20 cellular contexts compared by ENCODE assay signal in the genomic region with DNA sequence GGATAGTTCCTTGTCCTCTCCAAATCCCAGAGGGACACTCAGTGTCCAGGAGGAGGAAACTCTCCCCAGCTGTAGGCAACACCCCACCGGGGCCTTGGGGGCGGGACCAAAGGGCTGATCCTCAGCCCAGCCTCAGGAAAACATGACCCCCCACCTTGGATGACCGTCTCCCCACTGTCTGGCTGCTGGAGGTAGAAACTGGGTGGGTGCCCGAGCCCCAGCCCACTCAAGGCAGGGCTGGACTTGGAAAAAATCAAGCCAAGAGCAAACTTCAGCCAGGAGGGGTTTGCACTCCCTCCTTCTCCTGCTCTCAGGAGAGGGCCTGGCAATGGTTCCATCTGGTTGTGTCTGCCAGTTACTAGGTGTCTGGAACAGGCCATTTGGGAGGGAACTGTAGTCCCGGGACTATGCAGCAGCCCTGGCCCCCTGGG. TPM values are rescaled to one million over a fixed set of nuclear protein-coding genes. Genes with fewer than 3 reads are reported as not detected.
DNase-seq lines count a peak whose midpoint lies in the region; ATAC-seq and TF ChIP-seq lines count a peak whose summit lies in the region.
"Had no signal": no experiment of that assay in that cellular context is flagged by ENCODE, and none has a peak within 500 bp of the region (broad histone marks: within the 10 kb centered on the region; RNA-seq: fewer than 3 reads in every experiment).

No MANE protein-coding gene starts in this region.

- H3K9me3 ChIP-seq in left lung (no peaks in the 10 kb centered on the region), sigmoid colon (no peaks in the 10 kb centered on the region), aorta (ENCODE audit: control insufficient read depth, low read length) (no peaks in the 10 kb centered on the region)
- H3K9me3 ChIP-seq: A549, adrenal gland, neutrophil had no signal

- intact Hi-C loops in Right ventricle myocardium inferior (cut with DNase I) (no loop called here), cardiac septum (cut with DNase I) (no loop called here), left lung (cut with DNase I) (no loop called here), sigmoid colon (cut with DNase I) (no loop called here), aorta (cut with DNase I) (no loop called here)

- H3K27me3 ChIP-seq in left lung (peaks cover 6 to 32% of the 10 kb centered on the region in 2 donors), sigmoid colon (peaks cover 0 to 4% (median 0%) of the 10 kb centered on the region in 3 donors), aorta (ENCODE audit: control insufficient read depth in 1 of 2, insufficient read depth in 2 of 2, low read length in 1 of 2) (no peaks in the 10 kb centered on the region)

- peaks cover 4% of the 10 kb centered on the region for H3K4me1 Mint-ChIP-seq in progenitor cell of endocrine pancreas (ENCODE audit: low read depth)

- H3K4me1 ChIP-seq in left lung (peaks cover 11 to 23% of the 10 kb centered on the region in 2 donors), sigmoid colon (peaks cover 0 to 63% (median 52%) of the 10 kb centered on the region in 4 donors), aorta (ENCODE audit: control insufficient read depth in 1 of 2, insufficient read depth in 2 of 2, low read length in 2 of 2) (no peaks in the 10 kb centered on the region)

- WGBS in sigmoid colon, 2 donors, result 69 to 71% methylated on average over 5 of the region's 5 CpGs
- WGBS in aorta, 2 donors, result 3 to 5% methylated on average over 5 of the region's 5 CpGs

- H3K36me3 ChIP-seq in left lung (no peaks in the 10 kb centered on the region), sigmoid colon (no peaks in the 10 kb centered on the region), aorta (ENCODE audit: control insufficient read depth in 1 of 2, insufficient read depth in 2 of 2, low read length in 1 of 2) (no peaks in the 10 kb centered on the region)
- H3K36me3 ChIP-seq: adrenal gland, neutrophil had no signal

- no peak overlapping the region for H3K4me3 Mint-ChIP-seq in progenitor cell of endocrine pancreas (ENCODE audit: low read depth)
- H3K4me3 Mint-ChIP-seq: activated CD4-positive, alpha-beta memory T cell treated with anti-CD3 and anti-CD28 coated beads, Interleukin-2, amount 10 ng/mL, durations not matched to agents 7 days and 5 days; CD8-positive, alpha-beta T cell; stimulated activated naive CD8-positive, alpha-beta T cell treated with anti-CD3 and anti-CD28 coated beads, Interleukin-15, amount 100 ng/mL, for 72 hours had no signal

- H3K9me3 Mint-ChIP-seq in progenitor cell of endocrine pancreas (ENCODE audit: low read depth), result peaks cover 4% of the 10 kb centered on the region
- H3K9me3 Mint-ChIP-seq: activated CD4-positive, alpha-beta memory T cell treated with anti-CD3 and anti-CD28 coated beads, Interleukin-2, amount 10 ng/mL, durations not matched to agents 7 days and 5 days; CD8-positive, alpha-beta T cell; stimulated activated naive CD8-positive, alpha-beta T cell treated with anti-CD3 and anti-CD28 coated beads, Interleukin-15, amount 100 ng/mL, for 72 hours had no signal

- H3K27ac ChIP-seq in left lung (peak overlapping the region in 1 of 2 donors; percentile 26), sigmoid colon (peak overlapping the region; percentile 83 to 96 (median 94)), aorta (ENCODE audit: low read depth in 1 of 2, low read length in 2 of 2) (peak overlapping the region; percentile 63 to 100)
- H3K27ac ChIP-seq: A549, neutrophil had no signal

- no peak overlapping the region for H3K27ac Mint-ChIP-seq in progenitor cell of endocrine pancreas
- H3K27ac Mint-ChIP-seq: activated CD4-positive, alpha-beta memory T cell treated with anti-CD3 and anti-CD28 coated beads, Interleukin-2, amount 10 ng/mL, durations not matched to agents 7 days and 5 days; CD8-positive, alpha-beta T cell; stimulated activated naive CD8-positive, alpha-beta T cell treated with anti-CD3 and anti-CD28 coated beads, Interleukin-15, amount 100 ng/mL, for 72 hours had no signal

- no peak overlapping the region for H3K4me3 ChIP-seq in left lung
- H3K4me3 ChIP-seq in sigmoid colon, result no peak overlapping the region
- H3K4me3 ChIP-seq in aorta (ENCODE audit: low read length in 2 of 2), result no peak overlapping the region
- H3K4me3 ChIP-seq: A549, adrenal gland had no signal

- no peak for TF ChIP-seq POLR2A in sigmoid colon (IDR thresholded peaks at IDR 0.05)

- peaks cover 35% of the 10 kb centered on the region for H3K27me3 Mint-ChIP-seq in progenitor cell of endocrine pancreas

- no peak for TF ChIP-seq CTCF in left lung (IDR thresholded peaks at IDR 0.05)
- TF ChIP-seq CTCF in sigmoid colon (IDR thresholded peaks at IDR 0.05), result no peak
- no peak for TF ChIP-seq CTCF in progenitor cell of endocrine pancreas (IDR thresholded peaks at IDR 0.05; ENCODE audit: unreplicated experiment)

- no peak for TF ChIP-seq EP300 in sigmoid colon (IDR thresholded peaks at IDR 0.05)

- ATAC-seq in Right ventricle myocardium inferior (peak; percentile 74), left lung (peak; percentile 11), aorta (ENCODE audit: low FRiP score) (peak; percentile 41), HG02763 (IDR thresholded peaks at IDR 0.05; ENCODE audit: unreplicated experiment) (no peak), GM21723 (IDR thresholded peaks at IDR 0.05; ENCODE audit: unreplicated experiment) (no peak)
- ATAC-seq: CD8-positive, alpha-beta T cell; stimulated activated naive CD8-positive, alpha-beta T cell treated with anti-CD3 and anti-CD28 coated beads, Interleukin-15, amount 100 ng/mL, for 72 hours had no signal

- no peaks in the 10 kb centered on the region for H3K36me3 Mint-ChIP-seq in progenitor cell of endocrine pancreas (ENCODE audit: insufficient read depth)
- H3K36me3 Mint-ChIP-seq: CD8-positive, alpha-beta T cell had no signal

- peak; percentile 65 for DNase-seq in Right ventricle myocardium inferior (ENCODE audit: missing footprints)
- no peak for DNase-seq in cardiac septum (ENCODE audit: low spot score)
- DNase-seq in left lung, result no peak
- DNase-seq in sigmoid colon, result peak; percentile 93
- DNase-seq in aorta, result peak; percentile 79 to 85
- no peak for DNase-seq in progenitor cell of endocrine pancreas (ENCODE audit: low spot score, unreplicated experiment)
- DNase-seq: activated CD4-positive, alpha-beta memory T cell treated with anti-CD3 and anti-CD28 coated beads, Interleukin-2, amount 10 ng/mL, durations not matched to agents 7 days and 5 days; CD8-positive, alpha-beta T cell; erythroblast; KG1; NCI-H345; stimulated activated CD4-positive, alpha-beta T cell treated with anti-CD3 and anti-CD28 coated beads, Interleukin-12 subunit alpha, Interleukin-12 subunit beta, amount 100 ng/mL, for 4 hours; stimulated activated naive CD8-positive, alpha-beta T cell treated with anti-CD3 and anti-CD28 coated beads, Interleukin-15, amount 100 ng/mL, for 72 hours had no signal

RNA-seq across cellular contexts. Expression of gene RASL12, which starts 3.6 kb away (rescaled TPM):
- 23.3 TPM for total RNA-seq in Right ventricle myocardium inferior
- 11.5 TPM for total RNA-seq in cardiac septum
- 10 to 100 TPM; 23.8 to 24.3 TPM for total RNA-seq in left lung
- 100 to 1,000 TPM in 1 of 4 donors, 10 to 100 TPM in 3; 29.1 to 102 (median 67.1) TPM for total RNA-seq in sigmoid colon
- 10 to 100 TPM in 1 of 3 donors, 1 to 10 TPM in 2; 1.8 to 10.2 (median 9.3) TPM for polyA plus RNA-seq in sigmoid colon
- total RNA-seq in aorta, result 100 to 1,000 TPM in 1 of 2 donors, 10 to 100 TPM in 1; 86.9 to 171 TPM
- polyA plus RNA-seq in aorta, result 10 to 100 TPM; 51.3 to 82.1 TPM
- total RNA-seq in progenitor cell of endocrine pancreas, result 0.38 and 0.40 TPM in 2 replicates
- total RNA-seq: activated CD4-positive, alpha-beta memory T cell treated with anti-CD3 and anti-CD28 coated beads, Interleukin-2, amount 10 ng/mL, durations not matched to agents 7 days and 5 days; CD8-positive, alpha-beta T cell; lung microvascular endothelial cell had no signal

RNA-seq across cellular contexts. Expression of gene KBTBD13, which starts 5.2 kb away (rescaled TPM):
- total RNA-seq in Right ventricle myocardium inferior, result 8.4 TPM
- 3.3 TPM for total RNA-seq in cardiac septum
- total RNA-seq in left lung, result under 1 TPM in 1 of 2 donors, not detected in 1; 0.18 TPM
- not detected for total RNA-seq in sigmoid colon
- under 1 TPM in 1 of 3 donors, not detected in 2; 0.03 TPM for polyA plus RNA-seq in sigmoid colon
- 1 to 10 TPM; 1.5 TPM for total RNA-seq in aorta
- under 1 TPM; 0.05 to 0.25 TPM for polyA plus RNA-seq in aorta
- total RNA-seq in progenitor cell of endocrine pancreas, result not detected in 2 replicates
- total RNA-seq: activated CD4-positive, alpha-beta memory T cell treated with anti-CD3 and anti-CD28 coated beads, Interleukin-2, amount 10 ng/mL, durations not matched to agents 7 days and 5 days; adrenal gland; CD8-positive, alpha-beta T cell; cerebellum; lung microvascular endothelial cell had no signal
- polyA plus RNA-seq: A549, adrenal gland had no signal

RNA-seq across cellular contexts. Expression of gene SLC51B, which starts 26.2 kb away (rescaled TPM):
- total RNA-seq in Right ventricle myocardium inferior (not detected), cardiac septum (not detected), left lung (1 to 10 TPM in 1 of 2 donors, under 1 TPM in 1; 0.39 to 2.7 TPM), sigmoid colon (not detected), aorta (not detected), progenitor cell of endocrine pancreas (not detected in 2 replicates)
- polyA plus RNA-seq in sigmoid colon (10 to 100 TPM; 76.3 to 92.5 (median 77.0) TPM), aorta (10 to 100 TPM in 1 of 2 donors, not detected in 1; 31.4 TPM)
- total RNA-seq: activated CD4-positive, alpha-beta memory T cell treated with anti-CD3 and anti-CD28 coated beads, Interleukin-2, amount 10 ng/mL, durations not matched to agents 7 days and 5 days; CD8-positive, alpha-beta T cell; cerebellum; lung microvascular endothelial cell had no signal

RNA-seq across cellular contexts. Expression of gene MTFMT, which starts 42.0 kb away (rescaled TPM):
- total RNA-seq in Right ventricle myocardium inferior (18.7 TPM), cardiac septum (18.4 TPM), left lung (10 to 100 TPM; 12.7 to 14.5 TPM), sigmoid colon (10 to 100 TPM; 31.3 to 43.6 (median 37.8) TPM), aorta (10 to 100 TPM; 11.3 to 15.2 TPM), progenitor cell of endocrine pancreas (14.0 and 19.4 TPM in 2 replicates)
- polyA plus RNA-seq in sigmoid colon (10 to 100 TPM; 10.7 to 12.9 (median 10.8) TPM), aorta (10 to 100 TPM in 1 of 2 donors, 1 to 10 TPM in 1; 6.1 to 11.0 TPM)

RNA-seq across cellular contexts. Expression of gene UBAP1L, which starts 43.6 kb away (rescaled TPM):
- total RNA-seq in Right ventricle myocardium inferior (1.5 TPM), cardiac septum (2.4 TPM), left lung (1 to 10 TPM; 2.7 to 3.8 TPM), sigmoid colon (1 to 10 TPM; 3.5 to 5.7 (median 5.1) TPM), aorta (10 to 100 TPM in 1 of 2 donors, 1 to 10 TPM in 1; 5.4 to 10.3 TPM), progenitor cell of endocrine pancreas (5.8 and 6.2 TPM in 2 replicates)
- polyA plus RNA-seq in sigmoid colon (1 to 10 TPM in 1 of 3 donors, under 1 TPM in 1, not detected in 1; 0.23 to 2.0 TPM), aorta (1 to 10 TPM in 1 of 2 donors, under 1 TPM in 1; 0.88 to 8.6 TPM)

Comparison
In these comparisons a context has a peak if more than half of its experiments do, and no peak if none do; other contexts are left out.
1. DNase-seq: peak in Right ventricle myocardium inferior (single experiment), sigmoid colon (single experiment) and aorta (2 of 2); none in cardiac septum (single experiment), left lung (0 of 2) and progenitor cell of endocrine pancreas (single experiment).
2. ATAC-seq: peak in Right ventricle myocardium inferior (single experiment), left lung (single experiment) and aorta (single experiment); none in HG02763 (single experiment) and GM21723 (single experiment).